9 cellular contexts compared by ENCODE assay signal in genomic region chr4:103036169-103036568, GRCh38. TPM values are rescaled to one million over a fixed set of nuclear protein-coding genes. Genes with fewer than 3 reads are reported as not detected.
"Had no signal": no experiment of that assay in that cellular context is flagged by ENCODE, and none has a peak within 500 bp of the region (broad histone marks: within the 10 kb centered on the region; RNA-seq: fewer than 3 reads in every experiment).

No MANE protein-coding gene starts in this region.

- H3K27ac Mint-ChIP-seq: HFFc6 had no signal

- H3K36me3 ChIP-seq: HAP-1 had no signal

- H3K9me3 ChIP-seq: HAP-1 had no signal

- H3K9me3 Mint-ChIP-seq: HFFc6 had no signal

- H3K4me3 ChIP-seq: GM23248, HAP-1 had no signal

- H3K4me3 Mint-ChIP-seq: HFFc6 had no signal

- H3K4me1 ChIP-seq: HAP-1 had no signal

- H3K27ac ChIP-seq: GM23248 had no signal

- ATAC-seq: HCT116 had no signal

- DNase-seq: GM23248, GOT3, H7, HFFc6, IMR-90 had no signal

RNA-seq across cellular contexts. Expression of gene SLC9B1, which starts 16.7 kb away (rescaled TPM):
- total RNA-seq: GM23248, H4, H7, HT-29 had no signal
